8 cellular contexts compared by ENCODE assay signal in genomic region chr7:44565097-44565794, GRCh38. TPM values are rescaled to one million over a fixed set of nuclear protein-coding genes. Genes with fewer than 3 reads are reported as not detected.
A peak's percentile ranks its signal among the peaks of the same experiment; 100 is the strongest.
DNase-seq lines count a peak whose midpoint lies in the region; ATAC-seq, FAIRE-seq and TF ChIP-seq lines count a peak whose summit lies in the region.

No MANE protein-coding gene starts in this region.

- H3K4me1 Mint-ChIP-seq in activated CD4-positive, alpha-beta T cell treated with anti-CD3 and anti-CD28 coated beads, Interleukin-2, amount 10 ng/mL, durations not matched to agents 24 days and 14 days: no peaks in the 10 kb centered on the region
- no peaks in the 10 kb centered on the region for H3K4me1 Mint-ChIP-seq in chondrocyte (ENCODE audit: low read depth)

- H3K4me2 ChIP-seq in HepG2 (ENCODE audit: low read depth, low read length): no peak overlapping the region

- CTCF ChIA-PET in HEK293T (lab: Yijun Ruan, JAX): interaction anchor here (0.5 to 1.9 kb wide), 9 partner anchors 9 to 325 kb away, joined by 3 to 10 read pairs (median 4); partner anchors contain the start of genes DDX56 and NUDCD3
- CTCF ChIA-PET in HepG2 (lab: Yijun Ruan, JAX; ENCODE audit: low intra/inter-chr PET ratio, low total read pairs): interaction anchor here (0.8 to 2.5 kb wide), 4 partner anchors 28 to 324 kb away, joined by 3 to 14 read pairs (median 6); no protein-coding TSS in a partner anchor

- H3K9ac ChIP-seq in HepG2 (ENCODE audit: insufficient read depth, low read depth, low read length): no peak overlapping the region

- no peaks in the 10 kb centered on the region for H3K9me3 Mint-ChIP-seq in activated CD4-positive, alpha-beta T cell treated with anti-CD3 and anti-CD28 coated beads, Interleukin-2, amount 10 ng/mL, durations not matched to agents 24 days and 14 days
- no peaks in the 10 kb centered on the region for H3K9me3 Mint-ChIP-seq in chondrocyte (ENCODE audit: low read depth)

- no peaks in the 10 kb centered on the region for H3K79me2 ChIP-seq in HepG2 (ENCODE audit: insufficient read depth, low read length)

- in situ Hi-C loops in HepG2 (cut with HindIII; ENCODE audit: extremely low pct_ligation_motif_present, low pct_unique_long_range_greater_than_20kb): no loop called here

- H3K27me3 Mint-ChIP-seq in activated CD4-positive, alpha-beta T cell treated with anti-CD3 and anti-CD28 coated beads, Interleukin-2, amount 10 ng/mL, durations not matched to agents 24 days and 14 days: no peaks in the 10 kb centered on the region
- H3K27me3 Mint-ChIP-seq in chondrocyte (ENCODE audit: low read depth): no peaks in the 10 kb centered on the region

- intact Hi-C loops in activated CD4-positive, alpha-beta T cell treated with anti-CD3 and anti-CD28 coated beads, Interleukin-2, amount 10 ng/mL, durations not matched to agents 24 days and 14 days (cut with micrococcal nuclease): loop anchor here (2.0 kb wide), 2 partner anchors 216 to 324 kb away; no protein-coding TSS in a partner anchor
- intact Hi-C loops in HepG2 (cut with micrococcal nuclease; ENCODE audit: unreplicated experiment): loop anchor here (1.0 to 2.0 kb wide), 3 partner anchors 22 to 324 kb away; no protein-coding TSS in a partner anchor

- no peaks in the 10 kb centered on the region for H3K9me3 ChIP-seq in HepG2 (ENCODE audit: low read length)

- POLR2A ChIA-PET in HEK293T (lab: Yijun Ruan, JAX): interaction anchor here (0.6 to 3.6 kb wide), 10 partner anchors 8 to 441 kb away, joined by 3 to 41 read pairs (median 4); partner anchors contain the start of genes DDX56, H2AZ2, NUDCD3 and TMED4
- POLR2A ChIA-PET in HepG2 (lab: Yijun Ruan, JAX): interaction anchor here (0.8 to 4.2 kb wide), 9 partner anchors 8 to 113 kb away, joined by 3 to 45 read pairs (median 5); partner anchors contain the start of genes DDX56, NPC1L1, NUDCD3 and OGDH

- no peaks in the 10 kb centered on the region; the same call in 1 of the 2 replicates for H4K20me1 ChIP-seq in HepG2 (ENCODE audit: insufficient read depth, low read length)

- peak in 1 of 2 experiments; percentile 33; a peak in 1 of 4 replicates for TF ChIP-seq POLR2A in HepG2 (IDR thresholded peaks at IDR 0.05; ENCODE audit: insufficient read depth in 1 of 2, low read depth in 2 of 2, low read length in 2 of 2)

- TF ChIP-seq EP300 in HepG2 (IDR thresholded peaks at IDR 0.05; ENCODE audit: low read depth in 2 of 2, low read length in 2 of 2) (no peak), HepG2 (CRISPR knock-in tag; IDR thresholded peaks at IDR 0.05; ENCODE audit: borderline replicate concordance) (no peak)

- H3K27ac Mint-ChIP-seq in activated CD4-positive, alpha-beta T cell treated with anti-CD3 and anti-CD28 coated beads, Interleukin-2, amount 10 ng/mL, durations not matched to agents 24 days and 14 days: peak overlapping the region; percentile 38
- no peak overlapping the region for H3K27ac Mint-ChIP-seq in chondrocyte (ENCODE audit: unreplicated experiment)

- no peak overlapping the region for H2AFZ ChIP-seq in HepG2 (ENCODE audit: low read length)

- ATAC-seq in HepG2: peak; percentile 76

- whole genome bisulfite sequencing in HepG2 (ENCODE audit: low lambda C conversion rate): 84% methylated on average over 5 of the region's 13 CpGs

- DNase-seq in EL (peak; percentile 65), HEK293T (ENCODE audit: extremely low spot score) (peak; percentile 82), NCI-H2171 (lab: John Stamatoyannopoulos, UW) (peak; percentile 12), chondrocyte (ENCODE audit: low spot score) (peak; percentile 70), HepG2 (ENCODE audit: low spot score) (peak; percentile 44), cerebellar nuclear complex (lab: John Stamatoyannopoulos, UW) (no peak)
- peak; percentile 90 for DNase-seq in activated CD4-positive, alpha-beta T cell treated with anti-CD3 and anti-CD28 coated beads, Interleukin-2, amount 10 ng/mL, durations not matched to agents 24 days and 14 days
- DNase-seq in stimulated activated CD4-positive, alpha-beta T cell treated with anti-CD3 and anti-CD28 coated beads, TNF-alpha, amount 100 ng/mL, for 4 hours (ENCODE audit: low read depth in 3 of 3): peak; percentile 32 to 41 (median 38)

- H3K36me3 ChIP-seq in HepG2 (replicated peaks in 1 of 2; ENCODE audit: control insufficient read depth in 1 of 2, insufficient read depth in 2 of 2, low read length in 2 of 2): peaks cover 36 to 55% of the 10 kb centered on the region in 2 experiments

- H3K4me1 ChIP-seq in HepG2 (ENCODE audit: insufficient read depth, low read length): peaks cover 36% of the 10 kb centered on the region

- no TSS peak for BruUV-seq in HepG2 (replicated peaks; lab: Mats Ljungman, UMichigan)

- peak; percentile 53 for FAIRE-seq in HepG2 (lab: Jason Lieb, UNC)

- no peak overlapping the region for H3K27ac ChIP-seq in HepG2 (ENCODE audit: extremely low read length, insufficient read depth, low read length)

- peak; percentile 88 for TF ChIP-seq RAD21 in HepG2 (CRISPR knock-in tag; IDR thresholded peaks at IDR 0.05)

- no peak overlapping the region for H3K4me3 Mint-ChIP-seq in activated CD4-positive, alpha-beta T cell treated with anti-CD3 and anti-CD28 coated beads, Interleukin-2, amount 10 ng/mL, durations not matched to agents 24 days and 14 days
- H3K4me3 Mint-ChIP-seq in chondrocyte (ENCODE audit: unreplicated experiment): no peak overlapping the region

- H3K27me3 ChIP-seq in HepG2 (ENCODE audit: control insufficient read depth in 1 of 2, insufficient read depth in 2 of 2, low read length in 2 of 2): no peaks in the 10 kb centered on the region

- H3K4me3 ChIP-seq in HepG2 (replicated peaks in 1 of 3; ENCODE audit: insufficient read depth in 1 of 3, low read depth in 2 of 3, low read length in 3 of 3): no peak overlapping the region

- TF ChIP-seq CTCF in chondrocyte (IDR thresholded peaks at IDR 0.05) (peak; percentile 93), HepG2 (CRISPR knock-in tag; IDR thresholded peaks at IDR 0.05) (peak; percentile 95)

- peaks cover 53% of the 10 kb centered on the region for H3K36me3 Mint-ChIP-seq in activated CD4-positive, alpha-beta T cell treated with anti-CD3 and anti-CD28 coated beads, Interleukin-2, amount 10 ng/mL, durations not matched to agents 24 days and 14 days (ENCODE audit: low read depth)
- peaks cover 41% of the 10 kb centered on the region for H3K36me3 Mint-ChIP-seq in chondrocyte (ENCODE audit: low read depth)

RNA-seq across cellular contexts. Expression of gene DDX56, which starts 8.5 kb away (rescaled TPM):
- total RNA-seq in activated CD4-positive, alpha-beta T cell treated with anti-CD3 and anti-CD28 coated beads, Interleukin-2, amount 10 ng/mL, durations not matched to agents 24 days and 14 days: 162 and 172 TPM in 2 replicates
- total RNA-seq in chondrocyte (48.7 to 52.7 TPM (median 49.9 TPM) in 3 replicates), HepG2 (2016; rRNA removed; fragmentation: Illumina TruSeq; extraction: Trizol) (105 and 120 TPM in 2 replicates)
- total RNA-seq in HepG2 (2016; cell fraction: cytosol; rRNA removed; fragmentation: Illumina TruSeq; extraction: Trizol; ENCODE audit: low read depth): 15.2 and 16.6 TPM in 2 replicates
- total RNA-seq in HepG2 (2016; cell fraction: insoluble cytoplasmic fraction; rRNA removed; fragmentation: Illumina TruSeq; extraction: Trizol): 109 and 123 TPM in 2 replicates
- 29.3 and 30.6 TPM in 2 replicates for total RNA-seq in HepG2 (2016; cell fraction: membrane; rRNA removed; fragmentation: Illumina TruSeq; extraction: Trizol)
- total RNA-seq in HepG2 (2016; cell fraction: nucleus; rRNA removed; fragmentation: Illumina TruSeq; extraction: Trizol): 97.6 and 120 TPM in 2 replicates
- polyA plus RNA-seq in HepG2 (2011; rRNA removed): 82.6 and 106 TPM in 2 replicates
- 53.6 and 58.7 TPM in 2 replicates for polyA plus RNA-seq in HepG2 (2011; cell fraction: cytosol; rRNA removed)
- polyA plus RNA-seq in HepG2 (2011; cell fraction: nucleus; rRNA removed): 231 and 242 TPM in 2 replicates
- 45.8 and 68.4 TPM in 2 replicates for polyA plus RNA-seq in HepG2 (2012)
- polyA plus RNA-seq in HepG2 (2016; cell fraction: cytosol; fragmentation: Illumina TruSeq; extraction: Trizol; ENCODE audit: low read depth): 11.3 and 12.0 TPM in 2 replicates
- 83.4 and 100 TPM in 2 replicates for polyA plus RNA-seq in HepG2 (2016; cell fraction: insoluble cytoplasmic fraction; fragmentation: Illumina TruSeq; extraction: Trizol; ENCODE audit: low read depth)
- 18.2 and 23.9 TPM in 2 replicates for polyA plus RNA-seq in HepG2 (2016; cell fraction: membrane; fragmentation: Illumina TruSeq; extraction: Trizol; ENCODE audit: low read depth)
- 214 and 219 TPM in 2 replicates for polyA plus RNA-seq in HepG2 (2016; cell fraction: nucleus; fragmentation: Illumina TruSeq; extraction: Trizol; ENCODE audit: insufficient read depth, low read depth)
- polyA minus RNA-seq in HepG2 (2011; rRNA and poly(A)+ RNA removed; ENCODE audit: low replicate concordance): 168 and 202 TPM in 2 replicates
- polyA minus RNA-seq in HepG2 (2011; cell fraction: cytosol; rRNA and poly(A)+ RNA removed): 27.9 and 30.7 TPM in 2 replicates
- 96.8 and 111 TPM in 2 replicates for polyA minus RNA-seq in HepG2 (2011; cell fraction: nucleus; rRNA and poly(A)+ RNA removed)

RNA-seq across cellular contexts. Expression of gene TMED4, which starts 16.8 kb away (rescaled TPM):
- total RNA-seq in activated CD4-positive, alpha-beta T cell treated with anti-CD3 and anti-CD28 coated beads, Interleukin-2, amount 10 ng/mL, durations not matched to agents 24 days and 14 days: 78.4 and 80.2 TPM in 2 replicates
- total RNA-seq in chondrocyte: 55.1 to 65.9 TPM (median 55.6 TPM) in 3 replicates
- 39.2 and 81.4 TPM in 2 replicates for total RNA-seq in HepG2 (2016; rRNA removed; fragmentation: Illumina TruSeq; extraction: Trizol)
- total RNA-seq in HepG2 (2016; cell fraction: cytosol; rRNA removed; fragmentation: Illumina TruSeq; extraction: Trizol; ENCODE audit: low read depth): 13.7 and 14.2 TPM in 2 replicates
- total RNA-seq in HepG2 (2016; cell fraction: insoluble cytoplasmic fraction; rRNA removed; fragmentation: Illumina TruSeq; extraction: Trizol): 42.8 and 80.9 TPM in 2 replicates
- 36.3 and 40.4 TPM in 2 replicates for total RNA-seq in HepG2 (2016; cell fraction: membrane; rRNA removed; fragmentation: Illumina TruSeq; extraction: Trizol)
- total RNA-seq in HepG2 (2016; cell fraction: nucleus; rRNA removed; fragmentation: Illumina TruSeq; extraction: Trizol): 71.9 and 87.9 TPM in 2 replicates
- polyA plus RNA-seq in HepG2 (2011; rRNA removed): 109 and 113 TPM in 2 replicates
- 120 and 141 TPM in 2 replicates for polyA plus RNA-seq in HepG2 (2011; cell fraction: cytosol; rRNA removed)
- polyA plus RNA-seq in HepG2 (2011; cell fraction: nucleus; rRNA removed): 144 and 146 TPM in 2 replicates
- polyA plus RNA-seq in HepG2 (2012): 68.1 and 72.3 TPM in 2 replicates
- 11.1 and 15.6 TPM in 2 replicates for polyA plus RNA-seq in HepG2 (2016; cell fraction: cytosol; fragmentation: Illumina TruSeq; extraction: Trizol; ENCODE audit: low read depth)
- 38.9 and 40.8 TPM in 2 replicates for polyA plus RNA-seq in HepG2 (2016; cell fraction: insoluble cytoplasmic fraction; fragmentation: Illumina TruSeq; extraction: Trizol; ENCODE audit: low read depth)
- 25.9 and 27.2 TPM in 2 replicates for polyA plus RNA-seq in HepG2 (2016; cell fraction: membrane; fragmentation: Illumina TruSeq; extraction: Trizol; ENCODE audit: low read depth)
- polyA plus RNA-seq in HepG2 (2016; cell fraction: nucleus; fragmentation: Illumina TruSeq; extraction: Trizol; ENCODE audit: insufficient read depth, low read depth): 141 and 156 TPM in 2 replicates
- 175 and 196 TPM in 2 replicates for polyA minus RNA-seq in HepG2 (2011; rRNA and poly(A)+ RNA removed; ENCODE audit: low replicate concordance)
- 60.9 and 63.0 TPM in 2 replicates for polyA minus RNA-seq in HepG2 (2011; cell fraction: cytosol; rRNA and poly(A)+ RNA removed)
- polyA minus RNA-seq in HepG2 (2011; cell fraction: nucleus; rRNA and poly(A)+ RNA removed): 51.1 and 68.9 TPM in 2 replicates

RNA-seq across cellular contexts. Expression of gene NPC1L1, which starts 24.1 kb away (rescaled TPM):
- not detected in 2 replicates for total RNA-seq in activated CD4-positive, alpha-beta T cell treated with anti-CD3 and anti-CD28 coated beads, Interleukin-2, amount 10 ng/mL, durations not matched to agents 24 days and 14 days
- total RNA-seq in chondrocyte (not detected in 3 replicates), HepG2 (2016; rRNA removed; fragmentation: Illumina TruSeq; extraction: Trizol) (3.8 and 4.8 TPM in 2 replicates)
- 1.9 and 2.0 TPM in 2 replicates for total RNA-seq in HepG2 (2016; cell fraction: cytosol; rRNA removed; fragmentation: Illumina TruSeq; extraction: Trizol; ENCODE audit: low read depth)
- 2.9 and 4.5 TPM in 2 replicates for total RNA-seq in HepG2 (2016; cell fraction: insoluble cytoplasmic fraction; rRNA removed; fragmentation: Illumina TruSeq; extraction: Trizol)
- total RNA-seq in HepG2 (2016; cell fraction: membrane; rRNA removed; fragmentation: Illumina TruSeq; extraction: Trizol): 3.9 and 4.0 TPM in 2 replicates
- total RNA-seq in HepG2 (2016; cell fraction: nucleus; rRNA removed; fragmentation: Illumina TruSeq; extraction: Trizol): 10.5 and 11.9 TPM in 2 replicates
- 14.5 and 26.6 TPM in 2 replicates for polyA plus RNA-seq in HepG2 (2011; rRNA removed)
- 10.4 and 11.4 TPM in 2 replicates for polyA plus RNA-seq in HepG2 (2011; cell fraction: cytosol; rRNA removed)
- polyA plus RNA-seq in HepG2 (2011; cell fraction: nucleus; rRNA removed): 72.5 and 82.9 TPM in 2 replicates
- polyA plus RNA-seq in HepG2 (2012): 14.5 and 17.3 TPM in 2 replicates
- 2.2 and 2.7 TPM in 2 replicates for polyA plus RNA-seq in HepG2 (2016; cell fraction: cytosol; fragmentation: Illumina TruSeq; extraction: Trizol; ENCODE audit: low read depth)
- polyA plus RNA-seq in HepG2 (2016; cell fraction: insoluble cytoplasmic fraction; fragmentation: Illumina TruSeq; extraction: Trizol; ENCODE audit: low read depth): 4.9 and 6.8 TPM in 2 replicates
- 4.3 TPM in 2 replicates for polyA plus RNA-seq in HepG2 (2016; cell fraction: membrane; fragmentation: Illumina TruSeq; extraction: Trizol; ENCODE audit: low read depth)
- polyA plus RNA-seq in HepG2 (2016; cell fraction: nucleus; fragmentation: Illumina TruSeq; extraction: Trizol; ENCODE audit: insufficient read depth, low read depth): 43.1 and 46.9 TPM in 2 replicates
- polyA minus RNA-seq in HepG2 (2011; rRNA and poly(A)+ RNA removed; ENCODE audit: low replicate concordance): 0.19 and 29.3 TPM in 2 replicates
- polyA minus RNA-seq in HepG2 (2011; cell fraction: cytosol; rRNA and poly(A)+ RNA removed): 9.6 and 11.7 TPM in 2 replicates
- polyA minus RNA-seq in HepG2 (2011; cell fraction: nucleus; rRNA and poly(A)+ RNA removed): 16.9 and 24.6 TPM in 2 replicates

RNA-seq across cellular contexts. Expression of gene OGDH, which starts 41.2 kb away (rescaled TPM):
- 99.5 and 102 TPM in 2 replicates for total RNA-seq in activated CD4-positive, alpha-beta T cell treated with anti-CD3 and anti-CD28 coated beads, Interleukin-2, amount 10 ng/mL, durations not matched to agents 24 days and 14 days
- 80.0 to 128 TPM (median 83.7 TPM) in 3 replicates for total RNA-seq in chondrocyte
- 25.4 and 28.1 TPM in 2 replicates for total RNA-seq in HepG2 (2016; rRNA removed; fragmentation: Illumina TruSeq; extraction: Trizol)
- total RNA-seq in HepG2 (2016; cell fraction: cytosol; rRNA removed; fragmentation: Illumina TruSeq; extraction: Trizol; ENCODE audit: low read depth): 6.3 and 7.6 TPM in 2 replicates
- 21.2 and 24.9 TPM in 2 replicates for total RNA-seq in HepG2 (2016; cell fraction: insoluble cytoplasmic fraction; rRNA removed; fragmentation: Illumina TruSeq; extraction: Trizol)
- 6.7 and 7.3 TPM in 2 replicates for total RNA-seq in HepG2 (2016; cell fraction: membrane; rRNA removed; fragmentation: Illumina TruSeq; extraction: Trizol)
- total RNA-seq in HepG2 (2016; cell fraction: nucleus; rRNA removed; fragmentation: Illumina TruSeq; extraction: Trizol): 19.2 and 20.7 TPM in 2 replicates
- polyA plus RNA-seq in HepG2 (2011; rRNA removed): 17.4 and 19.9 TPM in 2 replicates
- 19.4 and 21.4 TPM in 2 replicates for polyA plus RNA-seq in HepG2 (2011; cell fraction: cytosol; rRNA removed)
- polyA plus RNA-seq in HepG2 (2011; cell fraction: nucleus; rRNA removed): 31.0 and 32.6 TPM in 2 replicates
- 17.8 and 24.0 TPM in 2 replicates for polyA plus RNA-seq in HepG2 (2012)
- 1.4 and 1.7 TPM in 2 replicates for polyA plus RNA-seq in HepG2 (2016; cell fraction: cytosol; fragmentation: Illumina TruSeq; extraction: Trizol; ENCODE audit: low read depth)
- 16.1 and 22.3 TPM in 2 replicates for polyA plus RNA-seq in HepG2 (2016; cell fraction: insoluble cytoplasmic fraction; fragmentation: Illumina TruSeq; extraction: Trizol; ENCODE audit: low read depth)
- 2.9 and 3.9 TPM in 2 replicates for polyA plus RNA-seq in HepG2 (2016; cell fraction: membrane; fragmentation: Illumina TruSeq; extraction: Trizol; ENCODE audit: low read depth)
- polyA plus RNA-seq in HepG2 (2016; cell fraction: nucleus; fragmentation: Illumina TruSeq; extraction: Trizol; ENCODE audit: insufficient read depth, low read depth): 18.6 and 20.7 TPM in 2 replicates
- 69.1 and 136 TPM in 2 replicates for polyA minus RNA-seq in HepG2 (2011; rRNA and poly(A)+ RNA removed; ENCODE audit: low replicate concordance)
- 32.5 and 32.6 TPM in 2 replicates for polyA minus RNA-seq in HepG2 (2011; cell fraction: cytosol; rRNA and poly(A)+ RNA removed)
- polyA minus RNA-seq in HepG2 (2011; cell fraction: nucleus; rRNA and poly(A)+ RNA removed): 23.3 and 31.3 TPM in 2 replicates

Comparison
In these comparisons a context has a peak if more than half of its experiments do, and no peak if none do; other contexts are left out.
1. DNase-seq: peak in EL (single experiment), HEK293T (single experiment), NCI-H2171 (single experiment), activated CD4-positive, alpha-beta T cell treated with anti-CD3 and anti-CD28 coated beads, Interleukin-2, amount 10 ng/mL, durations not matched to agents 24 days and 14 days (single experiment), chondrocyte (single experiment), HepG2 (single experiment) and stimulated activated CD4-positive, alpha-beta T cell treated with anti-CD3 and anti-CD28 coated beads, TNF-alpha, amount 100 ng/mL, for 4 hours (3 of 3); none in cerebellar nuclear complex (0 of 2).